21 cellular contexts compared by ENCODE assay signal in the genomic region with DNA sequence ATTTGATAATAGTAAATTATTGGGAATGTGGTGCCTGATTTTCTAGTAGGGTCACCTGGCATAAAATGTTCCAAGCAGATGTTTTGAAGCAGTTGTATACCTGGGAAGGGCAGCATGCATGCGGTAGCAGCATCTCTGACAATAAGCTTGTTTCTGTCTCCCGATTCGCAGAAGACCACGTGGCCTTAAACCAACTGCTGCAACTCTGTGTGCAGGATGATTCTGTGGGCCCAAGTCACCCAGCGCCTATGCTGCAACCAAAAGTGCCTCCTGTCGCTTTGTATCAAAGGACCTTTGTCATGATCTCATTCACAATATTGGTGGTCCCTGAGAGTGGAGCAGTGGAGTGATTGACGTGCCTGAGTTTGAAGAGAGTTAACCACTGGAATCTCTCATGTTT. TPM values are rescaled to one million over a fixed set of nuclear protein-coding genes. Genes with fewer than 3 reads are reported as not detected.
"Had no signal": no experiment of that assay in that cellular context is flagged by ENCODE, and none has a peak within 500 bp of the region (broad histone marks: within the 10 kb centered on the region; RNA-seq: fewer than 3 reads in every experiment).

No MANE protein-coding gene starts in this region.

- H3K27me3 Mint-ChIP-seq: activated CD4-positive, alpha-beta memory T cell treated with anti-CD3 and anti-CD28 coated beads, Interleukin-2, amount 10 ng/mL, durations not matched to agents 7 days and 5 days; activated CD8-positive, alpha-beta memory T cell treated with anti-CD3 and anti-CD28 coated beads, Interleukin-2, amount 10 ng/mL, durations not matched to agents 7 days and 5 days; stimulated activated memory B cell treated with anti-CD40 and anti-IgM and Interleukin-4, amounts not matched to agents 10 μg/mL and 1 μg/mL and 100 μg/mL, for 72 hours had no signal

- ATAC-seq: activated CD8-positive, alpha-beta memory T cell treated with anti-CD3 and anti-CD28 coated beads, Interleukin-2, amount 10 ng/mL, durations not matched to agents 7 days and 5 days; heart right ventricle; left lung; stimulated activated memory B cell treated with anti-CD40 and anti-IgM and Interleukin-4, amounts not matched to agents 10 μg/mL and 1 μg/mL and 100 μg/mL, for 72 hours had no signal

- H3K9me3 ChIP-seq: ascending aorta, esophagus squamous epithelium, heart right ventricle, left lung, sigmoid colon, thyroid gland had no signal

- DNase-seq: activated CD4-positive, alpha-beta memory T cell treated with anti-CD3 and anti-CD28 coated beads, Interleukin-2, amount 10 ng/mL, durations not matched to agents 7 days and 5 days; activated CD8-positive, alpha-beta memory T cell treated with anti-CD3 and anti-CD28 coated beads, Interleukin-2, amount 10 ng/mL, durations not matched to agents 7 days and 5 days; activated naive CD4-positive, alpha-beta T cell treated with Interleukin-2 at 50 U/mL for 16 hours; effector CD8-positive, alpha-beta T cell; esophagus squamous epithelium; heart right ventricle; left lung; mammary epithelial cell; sigmoid colon; stimulated activated CD4-positive, alpha-beta T cell treated with anti-CD3 and anti-CD28 coated beads, Interleukin-4, amount 100 ng/mL, for 24 hours; thyroid gland; WERI-Rb-1 had no signal

- H3K27ac ChIP-seq: ascending aorta, sigmoid colon, thyroid gland, WERI-Rb-1 had no signal

- H3K27ac Mint-ChIP-seq: activated CD4-positive, alpha-beta memory T cell treated with anti-CD3 and anti-CD28 coated beads, Interleukin-2, amount 10 ng/mL, durations not matched to agents 7 days and 5 days; activated CD8-positive, alpha-beta memory T cell treated with anti-CD3 and anti-CD28 coated beads, Interleukin-2, amount 10 ng/mL, durations not matched to agents 7 days and 5 days; activated T-helper 2 cell treated with anti-CD3 and anti-CD28 coated beads, Interferon-gamma antibody, Interleukin-2, Interleukin-4, amounts not matched to agents 10 μg/mL and 5 μg/mL and 100 μg/mL, durations not matched to agents 14 hours and 24 hours and 36 hours; stimulated activated memory B cell treated with anti-CD40 and anti-IgM and Interleukin-4, amounts not matched to agents 10 μg/mL and 1 μg/mL and 100 μg/mL, for 72 hours; T-helper 1 cell treated with Interleukin-12 subunit alpha and Interleukin-12 subunit beta and Interleukin-4 antibody, amounts not matched to agents 30 μg/mL and 1 μg/mL, for 36 hours had no signal

- H3K4me3 ChIP-seq: ascending aorta, esophagus squamous epithelium, heart right ventricle, left lung, sigmoid colon, thyroid gland had no signal

- H3K9me3 Mint-ChIP-seq: activated CD4-positive, alpha-beta memory T cell treated with anti-CD3 and anti-CD28 coated beads, Interleukin-2, amount 10 ng/mL, durations not matched to agents 7 days and 5 days; activated T-helper 2 cell treated with anti-CD3 and anti-CD28 coated beads, Interferon-gamma antibody, Interleukin-2, Interleukin-4, amounts not matched to agents 10 μg/mL and 5 μg/mL and 100 μg/mL, durations not matched to agents 14 hours and 24 hours and 36 hours; stimulated activated memory B cell treated with anti-CD40 and anti-IgM and Interleukin-4, amounts not matched to agents 10 μg/mL and 1 μg/mL and 100 μg/mL, for 72 hours; T-helper 1 cell treated with Interleukin-12 subunit alpha and Interleukin-12 subunit beta and Interleukin-4 antibody, amounts not matched to agents 30 μg/mL and 1 μg/mL, for 36 hours had no signal

- H3K27me3 ChIP-seq: ascending aorta, esophagus squamous epithelium, heart right ventricle, left lung, sigmoid colon, thyroid gland had no signal

- H3K4me3 Mint-ChIP-seq: activated CD4-positive, alpha-beta memory T cell treated with anti-CD3 and anti-CD28 coated beads, Interleukin-2, amount 10 ng/mL, durations not matched to agents 7 days and 5 days; activated CD8-positive, alpha-beta memory T cell treated with anti-CD3 and anti-CD28 coated beads, Interleukin-2, amount 10 ng/mL, durations not matched to agents 7 days and 5 days; stimulated activated memory B cell treated with anti-CD40 and anti-IgM and Interleukin-4, amounts not matched to agents 10 μg/mL and 1 μg/mL and 100 μg/mL, for 72 hours; T-helper 1 cell treated with Interleukin-12 subunit alpha and Interleukin-12 subunit beta and Interleukin-4 antibody, amounts not matched to agents 30 μg/mL and 1 μg/mL, for 36 hours had no signal

RNA-seq across cellular contexts. Expression of gene RNF222, which starts 46.1 kb away (rescaled TPM):
- total RNA-seq: activated T-helper 2 cell treated with anti-CD3 and anti-CD28 coated beads, Interferon-gamma antibody, Interleukin-2, Interleukin-4, amounts not matched to agents 10 μg/mL and 5 μg/mL and 100 μg/mL, durations not matched to agents 14 hours and 24 hours and 36 hours; ascending aorta; cerebellum; heart right ventricle; kidney epithelial cell; left lung; renal cortical epithelial cell; sigmoid colon; subcutaneous adipose tissue; thyroid gland; ureter had no signal
- polyA plus RNA-seq: heart right ventricle had no signal
